In the genomic region with DNA sequence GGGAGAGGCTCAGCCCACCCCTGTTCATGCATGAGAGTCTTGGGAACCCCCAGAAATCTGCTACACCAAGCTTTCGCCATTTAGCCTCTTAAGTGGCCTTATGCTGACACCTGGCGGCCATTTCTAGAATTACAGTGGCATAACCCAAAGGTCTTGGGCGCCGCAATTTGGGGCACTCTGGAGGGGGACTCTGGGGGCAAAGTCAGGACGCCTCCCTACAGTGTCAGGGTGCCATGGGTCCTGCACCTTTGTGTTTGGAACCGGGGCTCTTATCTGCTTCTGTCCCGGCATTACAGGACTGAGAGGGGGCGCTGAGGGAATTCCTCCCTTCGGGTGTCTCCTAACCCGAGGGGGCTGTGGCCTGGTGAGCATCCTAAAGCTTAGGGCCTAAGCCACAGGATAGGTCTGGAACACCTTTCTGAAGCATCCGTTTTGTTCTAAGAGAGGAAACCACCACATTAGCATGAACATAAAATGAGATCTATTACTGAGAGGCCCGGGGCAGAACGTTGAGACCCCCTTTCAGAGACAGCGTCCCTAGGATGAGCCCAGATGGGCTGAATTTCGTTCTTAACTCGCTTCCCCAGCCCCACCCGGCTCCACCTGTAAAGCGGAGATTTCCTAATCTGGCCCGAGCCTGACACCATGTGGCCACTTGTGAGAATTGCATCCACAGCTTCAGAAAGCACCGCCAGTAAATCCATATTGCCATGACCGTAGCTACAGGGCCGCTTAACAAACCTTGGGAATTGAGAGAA, we compare ENCODE assay signal across 8 cellular contexts. TPM values are rescaled to one million over a fixed set of nuclear protein-coding genes. Genes with fewer than 3 reads are reported as not detected.
DNase-seq lines count a peak whose midpoint lies in the region; ATAC-seq and TF ChIP-seq lines count a peak whose summit lies in the region.

No MANE protein-coding gene starts in this region.

- peaks cover 42% of the 10 kb centered on the region for H3K27me3 Mint-ChIP-seq in CD4-positive, alpha-beta T cell
- H3K27me3 Mint-ChIP-seq in endothelial cell (ENCODE audit: unreplicated experiment) = peaks cover 8% of the 10 kb centered on the region

- H3K27ac ChIP-seq in CD4-positive, alpha-beta T cell (ENCODE audit: low read depth, low read length) = no peak overlapping the region

- no peaks in the 10 kb centered on the region for H3K9me3 Mint-ChIP-seq in CD4-positive, alpha-beta T cell
- H3K9me3 Mint-ChIP-seq in endothelial cell (ENCODE audit: unreplicated experiment) = no peaks in the 10 kb centered on the region

- no peaks in the 10 kb centered on the region for H3K36me3 Mint-ChIP-seq in CD4-positive, alpha-beta T cell (ENCODE audit: low read depth)
- no peaks in the 10 kb centered on the region for H3K36me3 Mint-ChIP-seq in endothelial cell (ENCODE audit: low read depth, unreplicated experiment)

- H3K27ac Mint-ChIP-seq in CD4-positive, alpha-beta T cell = no peak overlapping the region
- H3K27ac Mint-ChIP-seq in endothelial cell (ENCODE audit: unreplicated experiment) = no peak overlapping the region

- DNase-seq in CD4-positive, alpha-beta T cell = peak; percentile 69 to 81 (median 74)
- peak; percentile 84 for DNase-seq in HPDE6-E6E7 (ENCODE audit: extremely low spot score)
- DNase-seq in NOMO-1 treated with dmso at 0.1 percent for 144 hours (lab: John Stamatoyannopoulos, UW; ENCODE audit: unreplicated experiment) = peak; percentile 40
- DNase-seq in activated CD8-positive, alpha-beta memory T cell treated with anti-CD3 and anti-CD28 coated beads, Interleukin-2, amount 50 U/mL, for 1 hour (ENCODE audit: extremely low read depth) = peak; percentile 51
- DNase-seq in endothelial cell (ENCODE audit: low spot score) = peak; percentile 80
- DNase-seq in middle frontal gyrus (ENCODE audit: extremely low spot score, low spot score) = peak; percentile 76
- peak; percentile 62 for DNase-seq in stimulated activated CD8-positive, alpha-beta memory T cell treated with anti-CD3 and anti-CD28 coated beads, Interleukin-4, amount 100 ng/mL, for 24 hours (ENCODE audit: low read depth)

- peak overlapping the region; percentile 6 for H3K4me3 Mint-ChIP-seq in CD4-positive, alpha-beta T cell
- no peak overlapping the region for H3K4me3 Mint-ChIP-seq in endothelial cell (ENCODE audit: unreplicated experiment)

- CTCF ChIA-PET in CD4-positive, alpha-beta T cell (lab: Charles Lee) = interaction anchor here (0.6 to 2.6 kb wide), 26 partner anchors 10 to 564 kb away, joined by 3 to 53 read pairs (median 4); a partner anchor contains a TSS

- intact Hi-C loops in CD4-positive, alpha-beta T cell (cut with DNase I, micrococcal nuclease) = loop anchor here (1.0 to 5.0 kb wide), 8 partner anchors 59 to 499 kb away; no protein-coding TSS in a partner anchor

- H3K4me1 Mint-ChIP-seq in CD4-positive, alpha-beta T cell (ENCODE audit: low read depth) = peaks cover 9% of the 10 kb centered on the region
- no peaks in the 10 kb centered on the region for H3K4me1 Mint-ChIP-seq in endothelial cell (ENCODE audit: unreplicated experiment)

- POLR2A ChIA-PET in CD4-positive, alpha-beta T cell (lab: Charles Lee) = interaction anchor here (0.6 to 1.3 kb wide), 4 partner anchors 114 to 499 kb away, joined by 3 to 4 read pairs (median 4); a partner anchor contains a TSS

- TF ChIP-seq CTCF in CD4-positive, alpha-beta T cell (IDR thresholded peaks at IDR 0.05) = peak; percentile 78
- peak; percentile 95 for TF ChIP-seq CTCF in endothelial cell (IDR thresholded peaks at IDR 0.05; ENCODE audit: unreplicated experiment)

- peak; percentile 89 for ATAC-seq in CD4-positive, alpha-beta T cell (ENCODE audit: poor library complexity)
- ATAC-seq in GM21390 (IDR thresholded peaks at IDR 0.05; ENCODE audit: unreplicated experiment) = no peak

- H3K27me3 ChIP-seq in CD4-positive, alpha-beta T cell (ENCODE audit: control insufficient read depth, insufficient read depth, low read length) = peaks cover 44% of the 10 kb centered on the region

- H3K9me3 ChIP-seq in CD4-positive, alpha-beta T cell (ENCODE audit: control insufficient read depth, low read length) = no peaks in the 10 kb centered on the region

RNA-seq across cellular contexts. Expression of a gene that starts 9.3 kb away (rescaled TPM):
- not detected for total RNA-seq in CD4-positive, alpha-beta T cell
- total RNA-seq in endothelial cell (ENCODE audit: unreplicated experiment) = not detected

RNA-seq across cellular contexts. Expression of a gene that starts 12.5 kb away (rescaled TPM):
- not detected for total RNA-seq in CD4-positive, alpha-beta T cell
- 2.1 TPM for total RNA-seq in endothelial cell (ENCODE audit: unreplicated experiment)

RNA-seq across cellular contexts. Expression of a gene that starts 19.9 kb away (rescaled TPM):
- not detected for total RNA-seq in CD4-positive, alpha-beta T cell
- not detected for total RNA-seq in endothelial cell (ENCODE audit: unreplicated experiment)
